Comparison of ENCODE assay signal across 8 cellular contexts in genomic region chr13:33799950-33800592, GRCh38. TPM values are rescaled to one million over a fixed set of nuclear protein-coding genes. Genes with fewer than 3 reads are reported as not detected.
DNase-seq lines count a peak whose midpoint lies in the region; ATAC-seq and TF ChIP-seq lines count a peak whose summit lies in the region.

No MANE protein-coding gene starts in this region.

- no peaks in the 10 kb centered on the region for H3K9me3 Mint-ChIP-seq in activated CD4-positive, alpha-beta T cell treated with anti-CD3 and anti-CD28 coated beads, Interleukin-2, amount 10 ng/mL, durations not matched to agents 7 days and 5 days

- POLR2A ChIA-PET in AG04449 (lab: Yijun Ruan, JAX) = no interaction called here
- POLR2A ChIA-PET in activated CD4-positive, alpha-beta T cell treated with anti-CD3 and anti-CD28 coated beads, Interleukin-2, amount 10 ng/mL, durations not matched to agents 7 days and 5 days (lab: Charles Lee) = no interaction called here

- H3K79me2 ChIP-seq in SU-DHL-6 (ENCODE audit: insufficient read depth, low read length) = no peaks in the 10 kb centered on the region

- peak overlapping the region; percentile 62 for H3K4me2 ChIP-seq in SU-DHL-6 (ENCODE audit: low read depth, low read length, poor library complexity, severe bottlenecking)

- H3F3A ChIP-seq in SU-DHL-6 (ENCODE audit: insufficient read depth) = peaks cover 17% of the 10 kb centered on the region

- H3K4me3 ChIP-seq in AG04449 (ENCODE audit: low read depth, low read length) (no peak overlapping the region), SU-DHL-6 (ENCODE audit: insufficient read depth, low read length, poor library complexity, severe bottlenecking) (peak overlapping the region; percentile 7)

- H3K4me1 Mint-ChIP-seq in activated CD4-positive, alpha-beta T cell treated with anti-CD3 and anti-CD28 coated beads, Interleukin-2, amount 10 ng/mL, durations not matched to agents 7 days and 5 days = peaks cover 17% of the 10 kb centered on the region

- peak; percentile 10 for DNase-seq in AG04449 (ENCODE audit: low read depth, low spot score)
- DNase-seq in GM20000 (ENCODE audit: low spot score) = peak; percentile 21
- peak; percentile 24 for DNase-seq in iPS-NIHi7 (ENCODE audit: extremely low spot score)
- DNase-seq in activated CD4-positive, alpha-beta T cell treated with anti-CD3 and anti-CD28 coated beads, Interleukin-2, amount 10 ng/mL, durations not matched to agents 7 days and 5 days = no peak
- no peak for DNase-seq in stimulated activated CD4-positive, alpha-beta T cell treated with anti-CD3 and anti-CD28 coated beads, Interleukin-15, amount 100 ng/mL, for 24 hours

- no peak overlapping the region for H3K27ac Mint-ChIP-seq in activated CD4-positive, alpha-beta T cell treated with anti-CD3 and anti-CD28 coated beads, Interleukin-2, amount 10 ng/mL, durations not matched to agents 7 days and 5 days

- peaks cover 14% of the 10 kb centered on the region for H3K27me3 Mint-ChIP-seq in activated CD4-positive, alpha-beta T cell treated with anti-CD3 and anti-CD28 coated beads, Interleukin-2, amount 10 ng/mL, durations not matched to agents 7 days and 5 days

- no peaks in the 10 kb centered on the region for H3K36me3 ChIP-seq in SU-DHL-6 (ENCODE audit: low read length)

- H3K4me3 Mint-ChIP-seq in activated CD4-positive, alpha-beta T cell treated with anti-CD3 and anti-CD28 coated beads, Interleukin-2, amount 10 ng/mL, durations not matched to agents 7 days and 5 days = no peak overlapping the region

- H4K20me1 ChIP-seq in SU-DHL-6 (ENCODE audit: low read depth, low read length) = no peaks in the 10 kb centered on the region

- H3K36me3 Mint-ChIP-seq in activated CD4-positive, alpha-beta T cell treated with anti-CD3 and anti-CD28 coated beads, Interleukin-2, amount 10 ng/mL, durations not matched to agents 7 days and 5 days (ENCODE audit: low read depth) = no peaks in the 10 kb centered on the region

- H3K27me3 ChIP-seq in SU-DHL-6 (ENCODE audit: low read length) = no peaks in the 10 kb centered on the region

- H3K27ac ChIP-seq in SU-DHL-6 (ENCODE audit: low read depth, low read length) = peak overlapping the region; percentile 63

- H3K9me2 ChIP-seq in SU-DHL-6 (replicated peaks; ENCODE audit: insufficient read depth, low read length) = no peaks in the 10 kb centered on the region

- peak overlapping the region; percentile 47 for H3K9ac ChIP-seq in SU-DHL-6 (ENCODE audit: low read length)

- TF ChIP-seq CTCF in AG04449 (IDR thresholded peaks at IDR 0.05; ENCODE audit: insufficient read depth, low read length, missing control alignments) = peak; percentile 32
- no peak for TF ChIP-seq CTCF in GM20000 (IDR thresholded peaks at IDR 0.05; ENCODE audit: extremely low read depth, missing control alignments)
- TF ChIP-seq CTCF in SU-DHL-6 (IDR thresholded peaks at IDR 0.05; ENCODE audit: insufficient read depth, low read length, poor library complexity, severe bottlenecking) = peak; percentile 74

- ATAC-seq in GM18909 (IDR thresholded peaks at IDR 0.05; ENCODE audit: poor library complexity, unreplicated experiment) (no peak), HG02852 (IDR thresholded peaks at IDR 0.05; ENCODE audit: unreplicated experiment) (no peak)

- peak overlapping the region; percentile 33 for H2AFZ ChIP-seq in SU-DHL-6 (ENCODE audit: low read depth, low read length, severe bottlenecking)

- no peaks in the 10 kb centered on the region for H3K9me3 ChIP-seq in SU-DHL-6 (ENCODE audit: insufficient read depth, low read length)

- CTCF ChIA-PET in AG04449 (lab: Yijun Ruan, JAX) = interaction anchor here (0.8 to 3.4 kb wide), 14 partner anchors 9 to 1365 kb away, joined by 3 to 20 read pairs (median 4); partner anchors contain the start of gene RFC3
- CTCF ChIA-PET in activated CD4-positive, alpha-beta T cell treated with anti-CD3 and anti-CD28 coated beads, Interleukin-2, amount 10 ng/mL, durations not matched to agents 7 days and 5 days (lab: Charles Lee) = interaction anchor here (1.0 kb wide), 1 partner anchor 15 kb away, joined by 3 read pairs; no protein-coding TSS in a partner anchor

RNA-seq across cellular contexts. Expression of gene RFC3, which starts 17.9 kb away (rescaled TPM):
- total RNA-seq in activated CD4-positive, alpha-beta T cell treated with anti-CD3 and anti-CD28 coated beads, Interleukin-2, amount 10 ng/mL, durations not matched to agents 7 days and 5 days = 10 to 100 TPM; 38.3 to 46.8 TPM

Comparison
In these comparisons a context has a peak if more than half of its experiments do, and no peak if none do; other contexts are left out.
1. DNase-seq: peak in AG04449 (single experiment), GM20000 (single experiment) and iPS-NIHi7 (single experiment); none in activated CD4-positive, alpha-beta T cell treated with anti-CD3 and anti-CD28 coated beads, Interleukin-2, amount 10 ng/mL, durations not matched to agents 7 days and 5 days (single experiment) and stimulated activated CD4-positive, alpha-beta T cell treated with anti-CD3 and anti-CD28 coated beads, Interleukin-15, amount 100 ng/mL, for 24 hours (single experiment).